17 cellular contexts compared by ENCODE assay signal in genomic region chr4:85367815-85368214, GRCh38.
A peak's percentile ranks its signal among the peaks of the same experiment; 100 is the strongest.
DNase-seq lines count a peak whose midpoint lies in the region; FAIRE-seq and TF ChIP-seq lines count a peak whose summit lies in the region.
"Had no signal": no experiment of that assay in that cellular context is flagged by ENCODE, and none has a peak within 500 bp of the region (broad histone marks: within the 10 kb centered on the region; RNA-seq: fewer than 3 reads in every experiment).

No MANE protein-coding gene starts in this region.

- no peaks in the 10 kb centered on the region for H3K79me1 ChIP-seq in H1 (ENCODE audit: low read depth, low read length)

- no peak overlapping the region for H4K91ac ChIP-seq in H1 (replicated peaks; ENCODE audit: insufficient read length, low read length)

- H3K27ac Mint-ChIP-seq in neural progenitor cell = no peak overlapping the region
- H3K27ac Mint-ChIP-seq: CD4-positive, alpha-beta memory T cell; HFFc6 had no signal

- TF ChIP-seq RAD21 in H1 (IDR thresholded peaks at IDR 0.05 in 1 of 2, conservative IDR thresholded peaks at IDR 0.05 in 1 of 2; ENCODE audit: low read depth in 2 of 2, low read length in 2 of 2) = no peak

- H3K27me3 ChIP-seq in HUES64 (ENCODE audit: insufficient read depth, low read length) (no peaks in the 10 kb centered on the region), H1 (replicated peaks in 1 of 4; ENCODE audit: control insufficient read depth in 3 of 4, extremely low read depth in 1 of 4, insufficient read depth in 3 of 4, low read length in 3 of 4) (no peaks in the 10 kb centered on the region), neural progenitor cell (no peaks in the 10 kb centered on the region), prostate gland (replicated peaks; ENCODE audit: insufficient read depth) (no peaks in the 10 kb centered on the region)
- H3K27me3 ChIP-seq: BE2C had no signal

- H2BK15ac ChIP-seq in H1 (ENCODE audit: low read length) = no peak overlapping the region

- no peak overlapping the region for H2BK120ac ChIP-seq in H1 (replicated peaks; ENCODE audit: low read depth, low read length)

- H3K4me3 ChIP-seq in HUES64 (ENCODE audit: low read length) (no peak overlapping the region), H1 (ENCODE audit: extremely low read depth in 1 of 4, insufficient read depth in 2 of 4, low read depth in 3 of 4, low read length in 4 of 4) (peak overlapping the region in 1 of 4 experiments; percentile 0; a peak in 1 of 8 replicates), neural progenitor cell (no peak overlapping the region), prostate gland (no peak overlapping the region)
- H3K4me3 ChIP-seq: A549, GM12878 had no signal

- H3K27ac ChIP-seq in HUES64 (ENCODE audit: low read depth, low read length) (peak overlapping the region; percentile 81; the same call in 1 of the 2 replicates), H1 (ENCODE audit: low read depth, low read length) (no peak overlapping the region), neural progenitor cell (no peak overlapping the region), prostate gland (no peak overlapping the region)
- H3K27ac ChIP-seq: A549, C4-2B, HL-60 had no signal

- peaks cover 38% of the 10 kb centered on the region for H3K4me1 ChIP-seq in HUES64 (ENCODE audit: insufficient read depth, low read length)
- H3K4me1 ChIP-seq in H1 (replicated peaks in 1 of 4; ENCODE audit: control insufficient read depth in 3 of 4, insufficient read depth in 4 of 4, low read length in 3 of 4) = peaks cover 0 to 10% (median 0%) of the 10 kb centered on the region in 4 experiments; a peak in 1 of 7 replicates
- H3K4me1 ChIP-seq in neural progenitor cell = peaks cover 29% of the 10 kb centered on the region
- H3K4me1 ChIP-seq in prostate gland (replicated peaks) = no peaks in the 10 kb centered on the region
- H3K4me1 ChIP-seq: A549 had no signal

- no peak overlapping the region for H2BK12ac ChIP-seq in H1 (ENCODE audit: low read depth, low read length)

- no peak overlapping the region for H3K4ac ChIP-seq in H1 (replicated peaks; ENCODE audit: insufficient read length, low read depth, low read length)

- no peak overlapping the region for H4K8ac ChIP-seq in H1 (ENCODE audit: extremely low read depth, insufficient read depth, low read length)

- no peak overlapping the region for H2BK20ac ChIP-seq in H1 (ENCODE audit: low read length)

- H3K18ac ChIP-seq in H1 (ENCODE audit: extremely low read depth, low read length) = no peak overlapping the region

- CTCF ChIA-PET in H1 (lab: Charles Lee; ENCODE audit: partially characterized antibody) = interaction anchor here (0.7 to 2.3 kb wide), 7 partner anchors 25 to 315 kb away, joined by 3 to 8 read pairs (median 3); no protein-coding TSS in a partner anchor

- H3K14ac ChIP-seq in H1 (ENCODE audit: insufficient read length) = no peak overlapping the region

- H3K36me3 Mint-ChIP-seq in neural progenitor cell = no peaks in the 10 kb centered on the region
- H3K36me3 Mint-ChIP-seq: CD4-positive, alpha-beta memory T cell; IgD-negative memory B cell had no signal

- no peak overlapping the region for H3K4me3 Mint-ChIP-seq in neural progenitor cell
- H3K4me3 Mint-ChIP-seq: CD4-positive, alpha-beta memory T cell; HFFc6; IgD-negative memory B cell had no signal

- no peak for FAIRE-seq in H1 (lab: Jason Lieb, UNC)
- FAIRE-seq: A549, GM12878, GM18507 had no signal

- no peak for TF ChIP-seq CTCF in H1 (IDR thresholded peaks at IDR 0.05; ENCODE audit: control extremely low read depth in 1 of 3, insufficient read depth in 1 of 3, low read depth in 1 of 3, low read length in 3 of 3)
- TF ChIP-seq CTCF in neural progenitor cell (IDR thresholded peaks at IDR 0.05) = no peak
- TF ChIP-seq CTCF in prostate gland (IDR thresholded peaks at IDR 0.05) = no peak

- no peaks in the 10 kb centered on the region for H4K20me1 ChIP-seq in H1 (replicated peaks in 1 of 2; ENCODE audit: control insufficient read depth in 1 of 2, insufficient read depth in 2 of 2, low read length in 2 of 2)
- no peaks in the 10 kb centered on the region for H4K20me1 ChIP-seq in neural progenitor cell (ENCODE audit: low read depth)

- WGBS in HUES64 = 56% methylated on average over 2 of the region's 2 CpGs
- WGBS in H1 (ENCODE audit: extremely low coverage in 1 of 2, insufficient coverage in 1 of 2, insufficient read length in 1 of 2, insufficient replicate concordance in 2 of 2, low coverage in 1 of 2, low lambda C conversion rate in 2 of 2, missing lambda C conversion rate in 1 of 2), 2 experiments = 61% methylated on average over 2 of the region's 2 CpGs; no CpG with 5 or more reads in 1 of the 2 experiments
- WGBS in prostate gland = 70% methylated on average over 2 of the region's 2 CpGs

- H3K4me2 ChIP-seq in H1 (ENCODE audit: insufficient read depth in 1 of 2, low read depth in 2 of 2, low read length in 2 of 2) (peak overlapping the region in 1 of 2 experiments; percentile 8; a peak in 2 of 4 replicates), neural progenitor cell (no peak overlapping the region)
- H3K4me2 ChIP-seq: A549 had no signal

- H3F3A ChIP-seq in neural progenitor cell (ENCODE audit: low read depth) = peaks cover 21% of the 10 kb centered on the region

- H3K23me2 ChIP-seq in H1 (ENCODE audit: low read depth, low read length) = no peaks in the 10 kb centered on the region

- H2AK5ac ChIP-seq in H1 (ENCODE audit: low read depth, low read length) = no peak overlapping the region

- H2BK5ac ChIP-seq in H1 (ENCODE audit: low read depth, low read length) = peak overlapping the region; percentile 67; the same call in 1 of the 2 replicates

- H3K79me2 ChIP-seq in H1 (ENCODE audit: control insufficient read depth in 1 of 2, insufficient read depth in 2 of 2, low read length in 2 of 2) = no peaks in the 10 kb centered on the region
- H3K79me2 ChIP-seq in neural progenitor cell (ENCODE audit: low read depth) = no peaks in the 10 kb centered on the region

- no peak for DNase-seq in H1 (ENCODE audit: low read depth in 1 of 2, low spot score in 2 of 2)
- DNase-seq in neural progenitor cell (ENCODE audit: low spot score) = peak; percentile 19
- DNase-seq in NCI-H187 (lab: John Stamatoyannopoulos, UW) = no peak
- DNase-seq in prostate gland (ENCODE audit: low spot score) = no peak
- no peak for DNase-seq in activated T-cell treated with anti-CD3 and anti-CD28 coated beads, Interleukin-2, amount 50 U/mL, for 48 hours
- DNase-seq: BE2C; CD4-positive, alpha-beta memory T cell; DMS79; HCEC 1CT; HFFc6 had no signal

- no peaks in the 10 kb centered on the region for H3K9me3 Mint-ChIP-seq in neural progenitor cell
- H3K9me3 Mint-ChIP-seq: HFFc6, IgD-negative memory B cell had no signal

- H4K5ac ChIP-seq in H1 (ENCODE audit: insufficient read length, low read depth, low read length) = no peak overlapping the region

- H2AFZ ChIP-seq in H1 (ENCODE audit: low read length) = 0 out of 2 replicates have a peak overlapping the region, but pooled peaks have one; percentile 42
- H2AFZ ChIP-seq in neural progenitor cell (replicated peaks) = no peak overlapping the region

- H3K27me3 Mint-ChIP-seq in neural progenitor cell (ENCODE audit: insufficient read depth, low read depth) = no peaks in the 10 kb centered on the region
- H3K27me3 Mint-ChIP-seq: CD4-positive, alpha-beta memory T cell; IgD-negative memory B cell had no signal

- no peak overlapping the region for H3K56ac ChIP-seq in H1 (replicated peaks; ENCODE audit: insufficient read length, low read depth, low read length)

- no peak for TF ChIP-seq EP300 in H1 (IDR thresholded peaks at IDR 0.05; ENCODE audit: borderline replicate concordance in 1 of 2, low read depth in 2 of 2, low read length in 2 of 2)

- POLR2A ChIA-PET in H1 (lab: Charles Lee; ENCODE audit: partially characterized antibody) = no interaction called here

- H3K9me3 ChIP-seq in HUES64 (ENCODE audit: insufficient read depth, low read depth, low read length) = no peaks in the 10 kb centered on the region
- no peaks in the 10 kb centered on the region for H3K9me3 ChIP-seq in H1 (ENCODE audit: insufficient read depth in 2 of 2, low read depth in 1 of 2, low read length in 1 of 2)
- H3K9me3 ChIP-seq in neural progenitor cell (ENCODE audit: low read depth) = no peaks in the 10 kb centered on the region
- no peaks in the 10 kb centered on the region for H3K9me3 ChIP-seq in prostate gland
- H3K9me3 ChIP-seq: A549, BE2C had no signal

- H3K23ac ChIP-seq in H1 (ENCODE audit: insufficient read length) = no peak overlapping the region

- no peak overlapping the region for H3K9ac ChIP-seq in HUES64 (ENCODE audit: low read depth, low read length)
- H3K9ac ChIP-seq in H1 (replicated peaks in 1 of 4; ENCODE audit: extremely low read depth in 1 of 4, low read depth in 3 of 4, low read length in 3 of 4) = no peak overlapping the region
- H3K9ac ChIP-seq in neural progenitor cell = no peak overlapping the region

- H3K36me3 ChIP-seq in HUES64 (ENCODE audit: insufficient read depth, low read length) (no peaks in the 10 kb centered on the region), H1 (ENCODE audit: control insufficient read depth in 2 of 4, insufficient read depth in 4 of 4, low read length in 3 of 4) (no peaks in the 10 kb centered on the region), neural progenitor cell (no peaks in the 10 kb centered on the region), prostate gland (no peaks in the 10 kb centered on the region)
- H3K36me3 ChIP-seq: BE2C had no signal

- H3K4me1 Mint-ChIP-seq in neural progenitor cell = peaks cover 8% of the 10 kb centered on the region
- H3K4me1 Mint-ChIP-seq: CD4-positive, alpha-beta memory T cell had no signal

- intact Hi-C loops in prostate gland (cut with DNase I) = no loop called here

- TF ChIP-seq POLR2A in H1 (IDR thresholded peaks at IDR 0.05; ENCODE audit: control extremely low read depth in 1 of 2, low read depth in 2 of 2, low read length in 2 of 2) (no peak), prostate gland (IDR thresholded peaks at IDR 0.05) (no peak)

TF ChIP-seq in H1, 55 proteins besides CTCF, POLR2A, EP300 and RAD21 (continues in another document):
- no peak for TF ChIP-seq SP2 (IDR thresholded peaks at IDR 0.05; ENCODE audit: low read length)
- TF ChIP-seq RBBP5 (IDR thresholded peaks at IDR 0.05; ENCODE audit: borderline replicate concordance, low read depth, low read length) = no peak
- TF ChIP-seq TEAD4 (IDR thresholded peaks at IDR 0.05; ENCODE audit: low read depth, low read length) = no peak
- no peak for TF ChIP-seq RXRA (IDR thresholded peaks at IDR 0.05; ENCODE audit: insufficient read depth, low read depth, low read length)
- no peak for TF ChIP-seq CEBPB (IDR thresholded peaks at IDR 0.05; ENCODE audit: low read depth, low read length)
- no peak for TF ChIP-seq KDM4A (IDR thresholded peaks at IDR 0.05; ENCODE audit: low read depth, low read length, severe bottlenecking)
- no peak for TF ChIP-seq MAFK (IDR thresholded peaks at IDR 0.05; ENCODE audit: low read depth, low read length)
- TF ChIP-seq CREB1 (IDR thresholded peaks at IDR 0.05) = no peak
- TF ChIP-seq SP1 (IDR thresholded peaks at IDR 0.05; ENCODE audit: low read depth, low read length) = no peak
- TF ChIP-seq SP4 (IDR thresholded peaks at IDR 0.05; ENCODE audit: low read length) = no peak
- no peak for TF ChIP-seq GABPA (IDR thresholded peaks at IDR 0.05; ENCODE audit: borderline replicate concordance, insufficient read depth, low read length)
- no peak for TF ChIP-seq EZH2 (IDR thresholded peaks at IDR 0.05; ENCODE audit: low read depth, low read length, severe bottlenecking)
